ENCODE assay signal across 22 cellular contexts in the genomic region with DNA sequence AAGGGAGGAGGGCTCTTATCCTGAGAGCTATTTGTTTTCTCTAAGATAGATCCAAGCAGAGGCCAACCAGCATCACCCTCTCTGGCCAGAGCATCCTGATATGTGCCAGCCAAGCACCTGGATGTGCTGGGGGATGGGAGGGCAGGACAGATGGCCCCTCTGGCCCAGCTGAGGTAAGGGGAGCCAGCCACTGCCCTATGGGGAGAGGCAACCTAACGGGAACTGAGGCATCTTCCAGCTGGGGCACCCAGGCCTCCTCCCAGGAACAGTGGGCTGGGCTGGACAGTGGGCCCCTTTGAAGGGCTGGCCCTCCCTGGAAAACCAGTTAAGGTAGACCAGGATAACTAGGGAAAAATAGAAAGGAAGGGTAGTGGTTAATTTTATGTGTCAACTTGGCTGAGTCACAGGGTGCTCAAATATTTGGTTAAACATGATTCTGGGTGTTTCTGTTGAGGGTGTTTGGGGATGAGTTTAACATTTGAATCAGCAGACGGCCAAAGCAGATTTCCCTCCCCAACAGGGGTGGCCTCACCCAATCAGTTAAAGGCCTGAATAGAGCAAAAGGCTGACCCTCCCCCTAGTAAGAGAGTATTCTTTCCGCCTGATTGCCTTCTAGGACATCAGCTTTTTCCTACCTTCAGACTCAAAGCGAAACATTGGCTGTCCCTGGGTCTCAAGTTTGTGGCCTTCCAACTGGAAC.
A peak's percentile ranks its signal among the peaks of the same experiment; 100 is the strongest.
DNase-seq lines count a peak whose midpoint lies in the region; ATAC-seq, FAIRE-seq and TF ChIP-seq lines count a peak whose summit lies in the region.
"Had no signal": no experiment of that assay in that cellular context is flagged by ENCODE, and none has a peak within 500 bp of the region (broad histone marks: within the 10 kb centered on the region; RNA-seq: fewer than 3 reads in every experiment).

No MANE protein-coding gene starts in this region.

- CTCF ChIA-PET in GM10248 (lab: Yijun Ruan, JAX): interaction anchor here (1.1 to 2.2 kb wide), 4 partner anchors 10 to 1403 kb away, joined by 3 to 9 read pairs (median 4); no protein-coding TSS in a partner anchor

- no peak for FAIRE-seq in RCC 7860 (lab: Jason Lieb, UNC)
- FAIRE-seq: GM12878 had no signal

- no peaks in the 10 kb centered on the region for H3K36me3 Mint-ChIP-seq in glutamatergic neuron (ENCODE audit: unreplicated experiment)
- H3K36me3 Mint-ChIP-seq: CD8-positive, alpha-beta T cell had no signal

- H3K27ac Mint-ChIP-seq in glutamatergic neuron (ENCODE audit: unreplicated experiment): peak overlapping the region; percentile 24
- H3K27ac Mint-ChIP-seq: CD8-positive, alpha-beta T cell had no signal

- DNase-seq in cardiac septum (ENCODE audit: low spot score) (peak; percentile 7), left cardiac atrium (no peak), RCC 7860 (ENCODE audit: low spot score) (peak; percentile 29), glutamatergic neuron (no peak), GM10248 (ENCODE audit: extremely low spot score) (no peak), NCI-H748 (lab: John Stamatoyannopoulos, UW; ENCODE audit: unreplicated experiment) (no peak)
- DNase-seq: 8988T, AML-193, C1 segment of cervical spinal cord, IMR-90, MV-4-11, NCI-H1105 treated with DMSO at 0.1 percent for 48 hours, NCI-H2029 treated with DMSO at 0.1 percent for 48 hours, NCI-H2171, NCI-H345, NCI-H524, RPMI8226, SHP77 had no signal

- POLR2A ChIA-PET in GM10248 (lab: Yijun Ruan, JAX): no interaction called here

- no peak for ATAC-seq in left cardiac atrium
- ATAC-seq in GM21390 (IDR thresholded peaks at IDR 0.05; ENCODE audit: unreplicated experiment): no peak
- ATAC-seq in GM19455 (IDR thresholded peaks at IDR 0.05; ENCODE audit: unreplicated experiment): no peak
- ATAC-seq: CD8-positive, alpha-beta T cell; GM12878 had no signal

- H3K4me1 Mint-ChIP-seq in glutamatergic neuron (ENCODE audit: low read depth, unreplicated experiment): peaks cover 74% of the 10 kb centered on the region

- no peak overlapping the region for H3K4me3 Mint-ChIP-seq in glutamatergic neuron (ENCODE audit: unreplicated experiment)
- H3K4me3 Mint-ChIP-seq: CD8-positive, alpha-beta T cell had no signal

- intact Hi-C loops in cardiac septum (cut with DNase I): no loop called here
- intact Hi-C loops in left cardiac atrium (cut with DNase I): no loop called here

- H3K9me3 Mint-ChIP-seq in glutamatergic neuron (ENCODE audit: unreplicated experiment): peaks cover 5% of the 10 kb centered on the region
- H3K9me3 Mint-ChIP-seq: CD8-positive, alpha-beta T cell had no signal

- peaks cover 9% of the 10 kb centered on the region for H3K27me3 Mint-ChIP-seq in glutamatergic neuron (ENCODE audit: unreplicated experiment)

- no peak for TF ChIP-seq CTCF in glutamatergic neuron (IDR thresholded peaks at IDR 0.05; ENCODE audit: partially characterized antibody, unreplicated experiment)
- TF ChIP-seq CTCF in GM10248 (IDR thresholded peaks at IDR 0.05; ENCODE audit: control extremely low read depth, extremely low read depth, low read depth, missing control alignments): no peak

Comparison
In these comparisons a context has a peak if more than half of its experiments do, and no peak if none do; other contexts are left out.
1. DNase-seq: peak in cardiac septum (single experiment) and RCC 7860 (single experiment); none in left cardiac atrium (single experiment), glutamatergic neuron (single experiment), GM10248 (single experiment) and NCI-H748 (single experiment).